In genomic region chr3:121918779-121919483, GRCh38 we compare ENCODE assay signal across 19 cellular contexts. TPM values are rescaled to one million over a fixed set of nuclear protein-coding genes. Genes with fewer than 3 reads are reported as not detected.
DNase-seq lines count a peak whose midpoint lies in the region; ATAC-seq and TF ChIP-seq lines count a peak whose summit lies in the region.
"Had no signal": no experiment of that assay in that cellular context is flagged by ENCODE, and none has a peak within 500 bp of the region (broad histone marks: within the 10 kb centered on the region; RNA-seq: fewer than 3 reads in every experiment).

No MANE protein-coding gene starts in this region.

- no peaks in the 10 kb centered on the region for H3K4me1 Mint-ChIP-seq in natural killer cell treated with Interleukin-12 subunit alpha and Interleukin-12 subunit beta and Interleukin-15 and Interleukin-18, amount 100 ng/mL, for 72 hours (ENCODE audit: low read depth in 2 of 2)
- no peaks in the 10 kb centered on the region for H3K4me1 Mint-ChIP-seq in natural killer cell
- no peaks in the 10 kb centered on the region for H3K4me1 Mint-ChIP-seq in naive thymus-derived CD8-positive, alpha-beta T cell
- peaks cover 11% of the 10 kb centered on the region for H3K4me1 Mint-ChIP-seq in nephron progenitor cell

- POLR2A ChIA-PET in naive thymus-derived CD8-positive, alpha-beta T cell (lab: Charles Lee) = no interaction called here

- no peak overlapping the region for H3K4me3 ChIP-seq in RWPE2 (ENCODE audit: severe bottlenecking)
- H3K4me3 ChIP-seq in fibroblast of lung (replicated peaks in 1 of 4; ENCODE audit: control extremely low read depth in 1 of 4, insufficient read depth in 1 of 4, low read depth in 3 of 4, low read length in 4 of 4) = peak overlapping the region in 1 of 4 experiments; percentile 23
- H3K4me3 ChIP-seq: coronary artery, hepatocyte had no signal

- H3K4me1 ChIP-seq in RWPE2 (ENCODE audit: insufficient read depth, poor library complexity, severe bottlenecking) = peaks cover 4% of the 10 kb centered on the region
- no peaks in the 10 kb centered on the region for H3K4me1 ChIP-seq in fibroblast of lung (ENCODE audit: control insufficient read depth, extremely low read depth, insufficient read depth, low read length)

- no peaks in the 10 kb centered on the region for H3K9me3 ChIP-seq in RWPE2 (ENCODE audit: severe bottlenecking)
- no peaks in the 10 kb centered on the region for H3K9me3 ChIP-seq in fibroblast of lung (ENCODE audit: control insufficient read depth, insufficient read depth, low read depth, low read length)

- peak; percentile 44 to 52 for ATAC-seq in natural killer cell treated with Interleukin-12 subunit alpha and Interleukin-12 subunit beta and Interleukin-15 and Interleukin-18, amount 100 ng/mL, for 72 hours
- no peak for ATAC-seq in natural killer cell
- peak; percentile 45; the same call in 2 of the 3 replicates for ATAC-seq in RWPE2 (ENCODE audit: low read depth)
- ATAC-seq in HG02884 (IDR thresholded peaks at IDR 0.05; ENCODE audit: unreplicated experiment) = no peak
- no peak for ATAC-seq in naive thymus-derived CD8-positive, alpha-beta T cell

- no peak overlapping the region for H3K4me2 ChIP-seq in fibroblast of lung (ENCODE audit: extremely low read depth, insufficient read depth, low read length)
- H3K4me2 ChIP-seq: hepatocyte had no signal

- H3K27me3 ChIP-seq in RWPE2 (ENCODE audit: insufficient read depth, poor library complexity, severe bottlenecking) = no peaks in the 10 kb centered on the region
- no peaks in the 10 kb centered on the region for H3K27me3 ChIP-seq in fibroblast of lung (ENCODE audit: control insufficient read depth, insufficient read depth, low read length)
- H3K27me3 ChIP-seq: brain microvascular endothelial cell, hepatocyte had no signal

- TF ChIP-seq CTCF in natural killer cell (IDR thresholded peaks at IDR 0.05) (no peak), RWPE2 (IDR thresholded peaks at IDR 0.05; ENCODE audit: poor library complexity, severe bottlenecking) (no peak), fibroblast of lung (conservative IDR thresholded peaks at IDR 0.05 in 1 of 2, IDR thresholded peaks at IDR 0.05 in 1 of 2; ENCODE audit: low read depth in 1 of 2, low read length in 2 of 2) (no peak), nephron progenitor cell (IDR thresholded peaks at IDR 0.05) (no peak)

- DNase-seq in natural killer cell treated with Interleukin-12 subunit alpha and Interleukin-12 subunit beta and Interleukin-15 and Interleukin-18, amount 100 ng/mL, for 72 hours (ENCODE audit: low spot score) = no peak
- DNase-seq in natural killer cell (no peak), RWPE2 (ENCODE audit: low spot score) (peak; percentile 58), fibroblast of lung (ENCODE audit: low read depth in 2 of 2) (peak; percentile 6 to 77), HCEC 1CT (no peak), nephron progenitor cell (no peak)
- no peak for DNase-seq in naive thymus-derived CD8-positive, alpha-beta T cell
- DNase-seq: activated CD8-positive, alpha-beta memory T cell treated with anti-CD3 and anti-CD28 coated beads, Interleukin-2, amount 50 U/mL, for 48 hours; activated effector memory CD4-positive, alpha-beta T cell treated with Interleukin-2 at 50 U/mL for 16 hours; brain microvascular endothelial cell; C1 segment of cervical spinal cord; GF-D8; MV-4-11; NCI-H187 treated with DMSO at 0.1 percent for 48 hours; SHP77 had no signal

- H3K27ac ChIP-seq in RWPE2 (ENCODE audit: poor library complexity, severe bottlenecking) = no peak overlapping the region
- no peak overlapping the region for H3K27ac ChIP-seq in fibroblast of lung (ENCODE audit: insufficient read depth, low read length)
- H3K27ac ChIP-seq: brain microvascular endothelial cell, coronary artery, hepatocyte, HL-60 had no signal

- H3K9me3 Mint-ChIP-seq in natural killer cell treated with Interleukin-12 subunit alpha and Interleukin-12 subunit beta and Interleukin-15 and Interleukin-18, amount 100 ng/mL, for 72 hours = no peaks in the 10 kb centered on the region
- H3K9me3 Mint-ChIP-seq in natural killer cell = no peaks in the 10 kb centered on the region
- H3K9me3 Mint-ChIP-seq in naive thymus-derived CD8-positive, alpha-beta T cell = no peaks in the 10 kb centered on the region
- H3K9me3 Mint-ChIP-seq in nephron progenitor cell = no peaks in the 10 kb centered on the region

- H3K27ac Mint-ChIP-seq in natural killer cell treated with Interleukin-12 subunit alpha and Interleukin-12 subunit beta and Interleukin-15 and Interleukin-18, amount 100 ng/mL, for 72 hours = no peak overlapping the region
- H3K27ac Mint-ChIP-seq in natural killer cell (no peak overlapping the region), nephron progenitor cell (no peak overlapping the region)
- no peak overlapping the region for H3K27ac Mint-ChIP-seq in naive thymus-derived CD8-positive, alpha-beta T cell

- H3K36me3 ChIP-seq in RWPE2 (ENCODE audit: low read depth) (no peaks in the 10 kb centered on the region), fibroblast of lung (ENCODE audit: control insufficient read depth, insufficient read depth, low read length) (no peaks in the 10 kb centered on the region)
- H3K36me3 ChIP-seq: brain microvascular endothelial cell had no signal

- no peak overlapping the region for H3K4me3 Mint-ChIP-seq in natural killer cell treated with Interleukin-12 subunit alpha and Interleukin-12 subunit beta and Interleukin-15 and Interleukin-18, amount 100 ng/mL, for 72 hours
- H3K4me3 Mint-ChIP-seq in natural killer cell = no peak overlapping the region
- H3K4me3 Mint-ChIP-seq in naive thymus-derived CD8-positive, alpha-beta T cell = no peak overlapping the region
- no peak overlapping the region for H3K4me3 Mint-ChIP-seq in nephron progenitor cell

- peak overlapping the region; percentile 35 for H2AFZ ChIP-seq in fibroblast of lung (ENCODE audit: low read length)
- H2AFZ ChIP-seq: hepatocyte had no signal

- no peaks in the 10 kb centered on the region for H3K36me3 Mint-ChIP-seq in natural killer cell treated with Interleukin-12 subunit alpha and Interleukin-12 subunit beta and Interleukin-15 and Interleukin-18, amount 100 ng/mL, for 72 hours
- no peaks in the 10 kb centered on the region for H3K36me3 Mint-ChIP-seq in natural killer cell
- peaks cover 7 to 16% (median 14%) of the 10 kb centered on the region in 3 donors for H3K36me3 Mint-ChIP-seq in naive thymus-derived CD8-positive, alpha-beta T cell
- no peaks in the 10 kb centered on the region for H3K36me3 Mint-ChIP-seq in nephron progenitor cell (ENCODE audit: low read depth)

- intact Hi-C loops in natural killer cell (cut with micrococcal nuclease) = no loop called here

- no peak overlapping the region for H3K9ac ChIP-seq in fibroblast of lung (ENCODE audit: insufficient read depth, low read length)

- no peaks in the 10 kb centered on the region for H3K27me3 Mint-ChIP-seq in natural killer cell treated with Interleukin-12 subunit alpha and Interleukin-12 subunit beta and Interleukin-15 and Interleukin-18, amount 100 ng/mL, for 72 hours
- no peaks in the 10 kb centered on the region for H3K27me3 Mint-ChIP-seq in natural killer cell (ENCODE audit: low read depth in 2 of 2)
- no peaks in the 10 kb centered on the region for H3K27me3 Mint-ChIP-seq in naive thymus-derived CD8-positive, alpha-beta T cell
- H3K27me3 Mint-ChIP-seq in nephron progenitor cell (ENCODE audit: low read depth, poor library complexity) = no peaks in the 10 kb centered on the region

- no peaks in the 10 kb centered on the region for H3K79me2 ChIP-seq in fibroblast of lung (ENCODE audit: control insufficient read depth, insufficient read depth, low read length)
- H3K79me2 ChIP-seq: hepatocyte had no signal

- no peaks in the 10 kb centered on the region for H4K20me1 ChIP-seq in fibroblast of lung (ENCODE audit: control insufficient read depth, extremely low read depth, insufficient read depth, low read length)

RNA-seq across cellular contexts. Expression of gene SLC15A2, which starts 24.7 kb away (rescaled TPM):
- 1 to 10 TPM in 1 of 2 donors, under 1 TPM in 1; 0.43 to 5.3 TPM for total RNA-seq in natural killer cell treated with Interleukin-12 subunit alpha and Interleukin-12 subunit beta and Interleukin-15 and Interleukin-18, amount 100 ng/mL, for 72 hours
- total RNA-seq in natural killer cell = 1 to 10 TPM in 2 of 3 donors, under 1 TPM in 1; 0.78 to 4.4 (median 2.2) TPM
- 0.26 and 0.33 TPM in 2 replicates for total RNA-seq in fibroblast of lung
- 0.29 and 0.31 TPM in 2 replicates for polyA plus RNA-seq in fibroblast of lung
- polyA plus RNA-seq in fibroblast of lung (2012) = 0.15 TPM in 1 of 2 replicates, not detected in the other
- 0.31 TPM in 1 of 2 replicates, not detected in the other for polyA minus RNA-seq in fibroblast of lung (ENCODE audit: low replicate concordance)
- total RNA-seq in naive thymus-derived CD8-positive, alpha-beta T cell = 1 to 10 TPM; 2.7 to 3.4 TPM
- polyA plus RNA-seq in naive thymus-derived CD8-positive, alpha-beta T cell = under 1 TPM in 2 of 3 donors, not detected in 1; 0.51 to 0.98 TPM

Comparison
In these comparisons a context has a peak if more than half of its experiments do, and no peak if none do; other contexts are left out.
1. ATAC-seq: peak in natural killer cell treated with Interleukin-12 subunit alpha and Interleukin-12 subunit beta and Interleukin-15 and Interleukin-18, amount 100 ng/mL, for 72 hours (2 of 2) and RWPE2 (single experiment); none in natural killer cell (0 of 3), HG02884 (single experiment) and naive thymus-derived CD8-positive, alpha-beta T cell (0 of 2).
2. DNase-seq: peak in RWPE2 (single experiment) and fibroblast of lung (2 of 2); none in natural killer cell treated with Interleukin-12 subunit alpha and Interleukin-12 subunit beta and Interleukin-15 and Interleukin-18, amount 100 ng/mL, for 72 hours (single experiment), natural killer cell (single experiment), HCEC 1CT (single experiment), naive thymus-derived CD8-positive, alpha-beta T cell (0 of 10) and nephron progenitor cell (single experiment).